ENCODE assay signal across 1 cellular context in genomic region chr22:46433318-46433717, GRCh38.
TF ChIP-seq lines count a peak whose summit lies in the region.

No MANE protein-coding gene starts in this region.

TF ChIP-seq in HEK293T, 16 proteins besides CTCF, POLR2A, EP300 and RAD21 (continued from another document):
- TF ChIP-seq ELF4 (IDR thresholded peaks at IDR 0.05), result no peak
- TF ChIP-seq NFRKB (IDR thresholded peaks at IDR 0.05), result no peak
- no peak for TF ChIP-seq L3MBTL2 (conservative IDR thresholded peaks at IDR 0.05)
